Comparison of ENCODE assay signal across 24 cellular contexts in genomic region chr2:8714283-8714682, GRCh38.
"Had no signal": no experiment of that assay in that cellular context is flagged by ENCODE, and none has a peak within 500 bp of the region (broad histone marks: within the 10 kb centered on the region; RNA-seq: fewer than 3 reads in every experiment).

No MANE protein-coding gene starts in this region.

- DNase-seq: hypothalamus; immature natural killer cell; islet precursor cell; midbrain; mucosa of descending colon; naive thymus-derived CD4-positive, alpha-beta T cell; pancreas; posterior cingulate gyrus; retina; stimulated activated CD4-positive, alpha-beta T cell treated with anti-CD3 and anti-CD28 coated beads, Interleukin-12 subunit alpha, Interleukin-12 subunit beta, amount 100 ng/mL, for 4 hours; stimulated activated CD4-positive, alpha-beta T cell treated with anti-CD3 and anti-CD28 coated beads, Interleukin-4, amount 100 ng/mL, for 24 hours; stimulated activated naive CD4-positive, alpha-beta T cell; uterus had no signal

- H3K4me3 ChIP-seq: heart left ventricle, lung, mucosa of descending colon, pancreas, prostate gland, skin epidermis, suprapubic skin, thoracic aorta, tibial nerve, uterus had no signal

- H3K27me3 ChIP-seq: heart left ventricle, pancreas, suprapubic skin, tibial nerve, uterus had no signal

- ATAC-seq: left lobe of liver; mucosa of descending colon; naive thymus-derived CD4-positive, alpha-beta T cell; natural killer cell treated with Interleukin-12 subunit alpha and Interleukin-12 subunit beta and Interleukin-15 and Interleukin-18, amount 100 ng/mL, for 72 hours; pancreas; sciatic nerve; stimulated activated effector memory CD8-positive, alpha-beta T cell treated with anti-CD3 and anti-CD28 coated beads, Interleukin-12 subunit alpha, Interleukin-12 subunit beta, amount 100 ng/mL, for 72 hours had no signal

- H3K36me3 ChIP-seq: heart left ventricle, pancreas, prostate gland, suprapubic skin, thoracic aorta, tibial nerve, uterus had no signal

- H3K9me3 ChIP-seq: mucosa of descending colon, pancreas, prostate gland, suprapubic skin, thoracic aorta, uterus had no signal

- H3K27ac ChIP-seq: heart left ventricle, pancreas, prostate gland, skin epidermis, suprapubic skin, uterus had no signal

- H3K4me1 ChIP-seq: heart left ventricle, pancreas, prostate gland, suprapubic skin, tibial nerve, uterus had no signal
